33 cellular contexts compared by ENCODE assay signal in genomic region chr18:14930576-14930975, GRCh38.
"Had no signal": no experiment of that assay in that cellular context is flagged by ENCODE, and none has a peak within 500 bp of the region (broad histone marks: within the 10 kb centered on the region; RNA-seq: fewer than 3 reads in every experiment).

No MANE protein-coding gene starts in this region.

- H3K27ac ChIP-seq: Peyer's patch, SJCRH30, SK-N-MC had no signal

- H3K4me3 ChIP-seq: K562, MG63, Peyer's patch, SJCRH30, SK-N-MC had no signal

- DNase-seq: Kasumi-1, KG1, MG63, NCI-H1048, NCI-H1092 treated with DMSO at 0.1 percent for 48 hours, NCI-H1105 treated with DMSO at 0.1 percent for 48 hours, NCI-H1417, NCI-H1436, NCI-H146, NCI-H1694, NCI-H187, NCI-H1930, NCI-H2029 treated with DMSO at 0.1 percent for 48 hours, NCI-H2081 treated with DMSO at 0.1 percent for 48 hours, NCI-H2107, NCI-H2171, NCI-H226, NCI-H446 treated with DMSO at 0.1 percent for 48 hours, NCI-H510A, NCI-H524, NCI-H526, NCI-H69, NCI-H748 treated with DMSO at 0.1 percent for 48 hours, NCI-H82, PC-3, Peyer's patch, RPMI8226, SHP77, SIG-M5, SJCRH30 had no signal

- H3K27me3 ChIP-seq: MG63, Peyer's patch, SJCRH30 had no signal

- H3K36me3 ChIP-seq: MG63, Peyer's patch, SJCRH30 had no signal

- ATAC-seq: K562, PC-3, SK-N-SH treated with all-trans-retinoic acid at 6 μM for 48 hours had no signal

- H3K9me3 ChIP-seq: MG63, Peyer's patch, SJCRH30 had no signal

- H3K4me1 ChIP-seq: SJCRH30 had no signal
